In the genomic region with DNA sequence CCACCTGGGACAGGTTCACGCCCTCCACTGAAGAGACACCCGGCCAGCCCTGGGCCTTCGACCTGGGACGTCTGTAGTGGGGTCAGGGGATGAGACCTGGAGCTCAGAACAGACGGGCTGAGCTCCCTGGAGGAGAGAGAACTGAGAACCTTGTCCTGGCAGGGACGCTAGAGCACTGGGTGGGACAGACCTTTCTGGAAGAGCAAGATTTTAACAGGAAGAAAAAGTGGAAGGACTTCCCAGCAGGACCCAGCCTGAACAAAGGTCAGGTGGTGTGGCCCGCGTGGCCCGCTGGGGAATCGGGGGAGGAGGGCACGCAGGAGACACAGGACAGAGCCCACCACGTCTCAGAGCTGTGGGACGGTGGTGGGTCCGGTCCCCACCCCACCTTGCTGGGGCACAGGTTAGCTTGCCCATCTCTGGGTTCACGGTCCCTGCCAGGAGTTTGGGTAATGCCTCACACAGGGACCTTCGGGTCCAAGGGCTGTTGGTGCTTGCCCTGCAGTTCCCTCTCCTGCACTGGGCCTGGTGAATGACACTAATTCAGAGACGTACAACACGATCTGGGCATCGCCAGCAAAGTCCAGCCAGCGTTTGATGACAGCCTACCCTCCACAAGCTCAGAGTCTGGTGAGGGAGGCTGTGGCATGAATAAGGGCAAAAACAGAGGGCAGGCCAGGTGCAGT, we compare ENCODE assay signal across 1 cellular context.
TF ChIP-seq lines count a peak whose summit lies in the region.

No MANE protein-coding gene starts in this region.

TF ChIP-seq in GM23338, 12 proteins besides CTCF, POLR2A, EP300 and RAD21:
- TF ChIP-seq STAT1 (IDR thresholded peaks at IDR 0.05; ENCODE audit: unreplicated experiment) (no peak), ZNF114 (CRISPR knock-in tag; IDR thresholded peaks at IDR 0.05) (no peak), CREB1 (CRISPR knock-in tag; IDR thresholded peaks at IDR 0.05; ENCODE audit: low read depth) (no peak), JUNB (IDR thresholded peaks at IDR 0.05; ENCODE audit: unreplicated experiment) (no peak), NANOG (IDR thresholded peaks at IDR 0.05; ENCODE audit: borderline replicate concordance) (no peak), ZNF331 (CRISPR knock-in tag; IDR thresholded peaks at IDR 0.05; ENCODE audit: low read depth) (no peak), EZH2phosphoT487 (IDR thresholded peaks at IDR 0.05; ENCODE audit: unreplicated experiment) (no peak), EZH2 (IDR thresholded peaks at IDR 0.05; ENCODE audit: low read depth, unreplicated experiment) (no peak), POLR2AphosphoS5 (IDR thresholded peaks at IDR 0.05; ENCODE audit: low read depth) (no peak)
- TF ChIP-seq, protein P1, sequence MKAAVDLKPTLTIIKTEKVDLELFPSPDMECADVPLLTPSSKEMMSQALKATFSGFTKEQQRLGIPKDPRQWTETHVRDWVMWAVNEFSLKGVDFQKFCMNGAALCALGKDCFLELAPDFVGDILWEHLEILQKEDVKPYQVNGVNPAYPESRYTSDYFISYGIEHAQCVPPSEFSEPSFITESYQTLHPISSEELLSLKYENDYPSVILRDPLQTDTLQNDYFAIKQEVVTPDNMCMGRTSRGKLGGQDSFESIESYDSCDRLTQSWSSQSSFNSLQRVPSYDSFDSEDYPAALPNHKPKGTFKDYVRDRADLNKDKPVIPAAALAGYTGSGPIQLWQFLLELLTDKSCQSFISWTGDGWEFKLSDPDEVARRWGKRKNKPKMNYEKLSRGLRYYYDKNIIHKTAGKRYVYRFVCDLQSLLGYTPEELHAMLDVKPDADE (IDR thresholded peaks at IDR 0.05), result no peak
- TF ChIP-seq, protein P2, sequence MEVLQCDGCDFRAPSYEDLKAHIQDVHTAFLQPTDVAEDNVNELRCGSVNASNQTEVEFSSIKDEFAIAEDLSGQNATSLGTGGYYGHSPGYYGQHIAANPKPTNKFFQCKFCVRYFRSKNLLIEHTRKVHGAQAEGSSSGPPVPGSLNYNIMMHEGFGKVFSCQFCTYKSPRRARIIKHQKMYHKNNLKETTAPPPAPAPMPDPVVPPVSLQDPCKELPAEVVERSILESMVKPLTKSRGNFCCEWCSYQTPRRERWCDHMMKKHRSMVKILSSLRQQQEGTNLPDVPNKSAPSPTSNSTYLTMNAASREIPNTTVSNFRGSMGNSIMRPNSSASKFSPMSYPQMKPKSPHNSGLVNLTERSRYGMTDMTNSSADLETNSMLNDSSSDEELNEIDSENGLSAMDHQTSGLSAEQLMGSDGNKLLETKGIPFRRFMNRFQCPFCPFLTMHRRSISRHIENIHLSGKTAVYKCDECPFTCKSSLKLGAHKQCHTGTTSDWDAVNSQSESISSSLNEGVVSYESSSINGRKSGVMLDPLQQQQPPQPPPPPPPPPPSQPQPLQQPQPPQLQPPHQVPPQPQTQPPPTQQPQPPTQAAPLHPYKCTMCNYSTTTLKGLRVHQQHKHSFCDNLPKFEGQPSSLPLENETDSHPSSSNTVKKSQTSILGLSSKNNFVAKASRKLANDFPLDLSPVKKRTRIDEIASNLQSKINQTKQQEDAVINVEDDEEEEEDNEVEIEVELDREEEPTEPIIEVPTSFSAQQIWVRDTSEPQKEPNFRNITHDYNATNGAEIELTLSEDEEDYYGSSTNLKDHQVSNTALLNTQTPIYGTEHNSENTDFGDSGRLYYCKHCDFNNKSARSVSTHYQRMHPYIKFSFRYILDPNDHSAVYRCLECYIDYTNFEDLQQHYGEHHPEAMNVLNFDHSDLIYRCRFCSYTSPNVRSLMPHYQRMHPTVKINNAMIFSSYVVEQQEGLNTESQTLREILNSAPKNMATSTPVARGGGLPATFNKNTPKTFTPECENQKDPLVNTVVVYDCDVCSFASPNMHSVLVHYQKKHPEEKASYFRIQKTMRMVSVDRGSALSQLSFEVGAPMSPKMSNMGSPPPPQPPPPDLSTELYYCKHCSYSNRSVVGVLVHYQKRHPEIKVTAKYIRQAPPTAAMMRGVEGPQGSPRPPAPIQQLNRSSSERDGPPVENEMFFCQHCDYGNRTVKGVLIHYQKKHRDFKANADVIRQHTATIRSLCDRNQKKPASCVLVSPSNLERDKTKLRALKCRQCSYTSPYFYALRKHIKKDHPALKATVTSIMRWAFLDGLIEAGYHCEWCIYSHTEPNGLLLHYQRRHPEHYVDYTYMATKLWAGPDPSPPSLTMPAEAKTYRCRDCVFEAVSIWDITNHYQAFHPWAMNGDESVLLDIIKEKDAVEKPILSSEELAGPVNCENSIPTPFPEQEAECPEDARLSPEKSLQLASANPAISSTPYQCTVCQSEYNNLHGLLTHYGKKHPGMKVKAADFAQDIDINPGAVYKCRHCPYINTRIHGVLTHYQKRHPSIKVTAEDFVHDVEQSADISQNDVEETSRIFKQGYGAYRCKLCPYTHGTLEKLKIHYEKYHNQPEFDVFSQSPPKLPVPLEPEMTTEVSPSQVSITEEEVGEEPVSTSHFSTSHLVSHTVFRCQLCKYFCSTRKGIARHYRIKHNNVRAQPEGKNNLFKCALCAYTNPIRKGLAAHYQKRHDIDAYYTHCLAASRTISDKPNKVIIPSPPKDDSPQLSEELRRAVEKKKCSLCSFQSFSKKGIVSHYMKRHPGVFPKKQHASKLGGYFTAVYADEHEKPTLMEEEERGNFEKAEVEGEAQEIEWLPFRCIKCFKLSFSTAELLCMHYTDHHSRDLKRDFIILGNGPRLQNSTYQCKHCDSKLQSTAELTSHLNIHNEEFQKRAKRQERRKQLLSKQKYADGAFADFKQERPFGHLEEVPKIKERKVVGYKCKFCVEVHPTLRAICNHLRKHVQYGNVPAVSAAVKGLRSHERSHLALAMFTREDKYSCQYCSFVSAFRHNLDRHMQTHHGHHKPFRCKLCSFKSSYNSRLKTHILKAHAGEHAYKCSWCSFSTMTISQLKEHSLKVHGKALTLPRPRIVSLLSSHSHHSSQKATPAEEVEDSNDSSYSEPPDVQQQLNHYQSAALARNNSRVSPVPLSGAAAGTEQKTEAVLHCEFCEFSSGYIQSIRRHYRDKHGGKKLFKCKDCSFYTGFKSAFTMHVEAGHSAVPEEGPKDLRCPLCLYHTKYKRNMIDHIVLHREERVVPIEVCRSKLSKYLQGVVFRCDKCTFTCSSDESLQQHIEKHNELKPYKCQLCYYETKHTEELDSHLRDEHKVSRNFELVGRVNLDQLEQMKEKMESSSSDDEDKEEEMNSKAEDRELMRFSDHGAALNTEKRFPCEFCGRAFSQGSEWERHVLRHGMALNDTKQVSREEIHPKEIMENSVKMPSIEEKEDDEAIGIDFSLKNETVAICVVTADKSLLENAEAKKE (CRISPR knock-in tag; IDR thresholded peaks at IDR 0.05), result no peak
- TF ChIP-seq, protein P3, sequence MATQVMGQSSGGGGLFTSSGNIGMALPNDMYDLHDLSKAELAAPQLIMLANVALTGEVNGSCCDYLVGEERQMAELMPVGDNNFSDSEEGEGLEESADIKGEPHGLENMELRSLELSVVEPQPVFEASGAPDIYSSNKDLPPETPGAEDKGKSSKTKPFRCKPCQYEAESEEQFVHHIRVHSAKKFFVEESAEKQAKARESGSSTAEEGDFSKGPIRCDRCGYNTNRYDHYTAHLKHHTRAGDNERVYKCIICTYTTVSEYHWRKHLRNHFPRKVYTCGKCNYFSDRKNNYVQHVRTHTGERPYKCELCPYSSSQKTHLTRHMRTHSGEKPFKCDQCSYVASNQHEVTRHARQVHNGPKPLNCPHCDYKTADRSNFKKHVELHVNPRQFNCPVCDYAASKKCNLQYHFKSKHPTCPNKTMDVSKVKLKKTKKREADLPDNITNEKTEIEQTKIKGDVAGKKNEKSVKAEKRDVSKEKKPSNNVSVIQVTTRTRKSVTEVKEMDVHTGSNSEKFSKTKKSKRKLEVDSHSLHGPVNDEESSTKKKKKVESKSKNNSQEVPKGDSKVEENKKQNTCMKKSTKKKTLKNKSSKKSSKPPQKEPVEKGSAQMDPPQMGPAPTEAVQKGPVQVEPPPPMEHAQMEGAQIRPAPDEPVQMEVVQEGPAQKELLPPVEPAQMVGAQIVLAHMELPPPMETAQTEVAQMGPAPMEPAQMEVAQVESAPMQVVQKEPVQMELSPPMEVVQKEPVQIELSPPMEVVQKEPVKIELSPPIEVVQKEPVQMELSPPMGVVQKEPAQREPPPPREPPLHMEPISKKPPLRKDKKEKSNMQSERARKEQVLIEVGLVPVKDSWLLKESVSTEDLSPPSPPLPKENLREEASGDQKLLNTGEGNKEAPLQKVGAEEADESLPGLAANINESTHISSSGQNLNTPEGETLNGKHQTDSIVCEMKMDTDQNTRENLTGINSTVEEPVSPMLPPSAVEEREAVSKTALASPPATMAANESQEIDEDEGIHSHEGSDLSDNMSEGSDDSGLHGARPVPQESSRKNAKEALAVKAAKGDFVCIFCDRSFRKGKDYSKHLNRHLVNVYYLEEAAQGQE (IDR thresholded peaks at IDR 0.05; ENCODE audit: unreplicated experiment), result no peak
